Comparison of ENCODE assay signal across 8 cellular contexts in genomic region chr16:81697321-81697885, GRCh38.
DNase-seq lines count a peak whose midpoint lies in the region; ATAC-seq and TF ChIP-seq lines count a peak whose summit lies in the region.

No MANE protein-coding gene starts in this region.

- CTCF ChIA-PET in RWPE1 (lab: Yijun Ruan, JAX): interaction anchor here (0.5 to 1.4 kb wide), 20 partner anchors 10 to 330 kb away, joined by 3 to 8 read pairs (median 3); no protein-coding TSS in a partner anchor

- no peaks in the 10 kb centered on the region for H3K9me3 Mint-ChIP-seq in immature natural killer cell

- in situ Hi-C loops in GM13976 (cut with MboI; ENCODE audit: low sequenced_read_pairs, unreplicated experiment): no loop called here

- H3K27ac Mint-ChIP-seq in immature natural killer cell: peak overlapping the region in 2 of 6 donors; percentile 9 to 78

- ATAC-seq in HG03457 (IDR thresholded peaks at IDR 0.05; ENCODE audit: unreplicated experiment) (no peak), GM21360 (IDR thresholded peaks at IDR 0.05; ENCODE audit: unreplicated experiment) (no peak)

- H3K4me1 Mint-ChIP-seq in immature natural killer cell: peaks cover 0 to 2% of the 10 kb centered on the region in 2 donors

- POLR2A ChIA-PET in RWPE1 (lab: Yijun Ruan, JAX; ENCODE audit: low non-redundant PET): no interaction called here

- H3K36me3 Mint-ChIP-seq in immature natural killer cell: peaks cover 11 to 34% (median 17%) of the 10 kb centered on the region in 3 donors

- DNase-seq in AML-193 (lab: John Stamatoyannopoulos, UW): peak; percentile 31 to 53
- peak; percentile 80 for DNase-seq in GM13976 (ENCODE audit: low spot score)
- peak; percentile 39 for DNase-seq in RWPE1 (ENCODE audit: low spot score)
- peak; percentile 30 to 43 (median 38) for DNase-seq in immature natural killer cell
- DNase-seq in stimulated activated CD4-positive, alpha-beta T cell treated with anti-CD3 and anti-CD28 coated beads, Interleukin-4, amount 100 ng/mL, for 48 hours (ENCODE audit: low read depth in 2 of 2): peak; percentile 32 to 45

- H3K27me3 Mint-ChIP-seq in immature natural killer cell (ENCODE audit: low read depth in 3 of 3): peaks cover 0 to 15% (median 3%) of the 10 kb centered on the region in 3 donors

- H3K27ac ChIP-seq in RWPE1: peak overlapping the region; percentile 78
- H3K27ac ChIP-seq in angular gyrus (ENCODE audit: low read depth, low read length): peak overlapping the region; percentile 77

- no peak overlapping the region for H3K4me3 Mint-ChIP-seq in immature natural killer cell

- TF ChIP-seq CTCF in GM13976 (IDR thresholded peaks at IDR 0.05; ENCODE audit: borderline replicate concordance, control extremely low read depth, extremely low read depth, insufficient read depth, missing control alignments) (peak; percentile 34), RWPE1 (conservative IDR thresholded peaks at IDR 0.05; ENCODE audit: low read depth) (peak; percentile 52)
